ENCODE assay signal across 8 cellular contexts in the genomic region with DNA sequence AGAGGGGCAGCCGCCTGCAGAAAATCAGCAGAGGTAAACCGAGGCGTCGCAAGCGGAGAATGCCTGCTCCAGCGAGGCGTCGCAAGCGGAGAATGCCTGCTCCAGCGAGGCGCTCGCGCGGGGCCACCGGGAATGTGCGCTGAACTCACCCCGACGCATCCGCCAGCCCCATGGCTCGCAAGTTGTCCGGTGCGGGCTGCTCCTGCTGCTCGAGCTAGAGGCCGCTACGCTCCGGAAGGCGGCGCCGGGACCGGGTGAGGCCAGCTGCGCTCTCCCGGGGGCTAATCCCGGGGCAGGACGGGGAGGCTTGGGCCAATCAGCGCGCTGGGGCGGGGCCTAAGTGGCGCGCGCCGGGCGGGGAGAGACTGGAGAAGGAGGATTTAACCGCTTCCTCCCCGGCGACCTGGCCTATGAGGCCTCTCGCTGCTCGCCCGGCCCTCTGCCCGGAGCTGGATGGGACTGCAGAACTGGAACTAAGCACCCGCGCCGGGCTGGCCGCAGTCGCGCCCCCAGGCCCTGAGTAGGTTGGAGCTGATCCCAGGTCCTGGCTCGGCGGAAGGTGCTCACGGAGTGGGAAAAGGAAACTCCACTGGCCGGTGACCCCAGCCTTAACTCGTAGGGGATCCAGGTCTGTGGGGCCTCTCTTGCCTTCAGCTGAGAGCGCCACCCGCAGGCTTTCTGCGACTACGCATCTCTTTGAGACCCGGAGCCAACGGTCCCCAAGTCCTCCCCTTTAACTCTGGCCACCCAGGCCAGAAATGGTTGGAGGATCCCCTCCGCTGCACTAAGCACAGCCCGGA. TPM values are rescaled to one million over a fixed set of nuclear protein-coding genes. Genes with fewer than 3 reads are reported as not detected.
DNase-seq lines count a peak whose midpoint lies in the region; ATAC-seq and TF ChIP-seq lines count a peak whose summit lies in the region.

A gene with protein sequence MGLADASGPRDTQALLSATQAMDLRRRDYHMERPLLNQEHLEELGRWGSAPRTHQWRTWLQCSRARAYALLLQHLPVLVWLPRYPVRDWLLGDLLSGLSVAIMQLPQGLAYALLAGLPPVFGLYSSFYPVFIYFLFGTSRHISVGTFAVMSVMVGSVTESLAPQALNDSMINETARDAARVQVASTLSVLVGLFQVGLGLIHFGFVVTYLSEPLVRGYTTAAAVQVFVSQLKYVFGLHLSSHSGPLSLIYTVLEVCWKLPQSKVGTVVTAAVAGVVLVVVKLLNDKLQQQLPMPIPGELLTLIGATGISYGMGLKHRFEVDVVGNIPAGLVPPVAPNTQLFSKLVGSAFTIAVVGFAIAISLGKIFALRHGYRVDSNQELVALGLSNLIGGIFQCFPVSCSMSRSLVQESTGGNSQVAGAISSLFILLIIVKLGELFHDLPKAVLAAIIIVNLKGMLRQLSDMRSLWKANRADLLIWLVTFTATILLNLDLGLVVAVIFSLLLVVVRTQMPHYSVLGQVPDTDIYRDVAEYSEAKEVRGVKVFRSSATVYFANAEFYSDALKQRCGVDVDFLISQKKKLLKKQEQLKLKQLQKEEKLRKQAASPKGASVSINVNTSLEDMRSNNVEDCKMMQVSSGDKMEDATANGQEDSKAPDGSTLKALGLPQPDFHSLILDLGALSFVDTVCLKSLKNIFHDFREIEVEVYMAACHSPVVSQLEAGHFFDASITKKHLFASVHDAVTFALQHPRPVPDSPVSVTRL (minus strand): TSS at position 240 of the 800 bp plus-strand sequence. CDS start 68 bp downstream, at position 172.

- peak within 1 kb of the TSS; percentile 93 for H3K4me3 Mint-ChIP-seq in CD14-positive monocyte
- H3K4me3 Mint-ChIP-seq in dendritic cell treated with granulocyte-macrophage colony-stimulating factor and Interleukin-4, amounts not matched to agents 40 ng/mL and 50 ng/mL, for 4 days = peak within 1 kb of the TSS; percentile 88

- no peaks in the 10 kb centered on the region for H3K9me3 ChIP-seq in left lung

- TF ChIP-seq CTCF in CD14-positive monocyte (IDR thresholded peaks at IDR 0.05) (peak; percentile 75), left lung (IDR thresholded peaks at IDR 0.05) (peak in 1 of 2 donors; percentile 40)

- peaks cover 19 to 31% of the 10 kb centered on the region in 2 donors for H3K36me3 Mint-ChIP-seq in CD14-positive monocyte
- H3K36me3 Mint-ChIP-seq in dendritic cell treated with granulocyte-macrophage colony-stimulating factor and Interleukin-4, amounts not matched to agents 40 ng/mL and 50 ng/mL, for 4 days (ENCODE audit: low read depth) = peaks cover 39% of the 10 kb centered on the region

- H3K27ac Mint-ChIP-seq in CD14-positive monocyte = peak within 1 kb of the TSS; percentile 82 to 89 (median 84)
- peak within 1 kb of the TSS; percentile 86 for H3K27ac Mint-ChIP-seq in dendritic cell treated with granulocyte-macrophage colony-stimulating factor and Interleukin-4, amounts not matched to agents 40 ng/mL and 50 ng/mL, for 4 days

- H3K4me1 ChIP-seq in left lung = peaks cover 16 to 20% of the 10 kb centered on the region in 2 donors

- H3K4me3 ChIP-seq in left lung = peak within 1 kb of the TSS; percentile 99 to 100

- peaks cover 23% of the 10 kb centered on the region for H3K4me1 Mint-ChIP-seq in CD14-positive monocyte
- peaks cover 40% of the 10 kb centered on the region for H3K4me1 Mint-ChIP-seq in dendritic cell treated with granulocyte-macrophage colony-stimulating factor and Interleukin-4, amounts not matched to agents 40 ng/mL and 50 ng/mL, for 4 days (ENCODE audit: low read depth)

- peaks cover 0 to 31% of the 10 kb centered on the region in 2 donors for H3K36me3 ChIP-seq in left lung

- no peaks in the 10 kb centered on the region for H3K9me3 Mint-ChIP-seq in CD14-positive monocyte
- H3K9me3 Mint-ChIP-seq in dendritic cell treated with granulocyte-macrophage colony-stimulating factor and Interleukin-4, amounts not matched to agents 40 ng/mL and 50 ng/mL, for 4 days = no peaks in the 10 kb centered on the region

- DNase-seq in CD14-positive monocyte (ENCODE audit: low spot score) (peak; percentile 94), NCI-H748 (lab: John Stamatoyannopoulos, UW; ENCODE audit: unreplicated experiment) (peak; percentile 94), left lung (peak; percentile 97 to 100)
- peak; percentile 90 for DNase-seq in activated CD4-positive, alpha-beta T cell treated with anti-CD3 and anti-CD28 coated beads, Interleukin-2, amount 50 U/mL, for 1 hour
- peak; percentile 92 to 95 for DNase-seq in stimulated activated CD4-positive, alpha-beta T cell treated with anti-CD3 and anti-CD28 coated beads, Interleukin-2, amount 100 ng/mL, for 48 hours

- no peaks in the 10 kb centered on the region for H3K27me3 ChIP-seq in left lung

- intact Hi-C loops in CD14-positive monocyte (cut with micrococcal nuclease) = loop anchor here (2.0 to 10.0 kb wide), 2 partner anchors 71 to 171 kb away; a partner anchor contains a TSS
- intact Hi-C loops in dendritic cell treated with granulocyte-macrophage colony-stimulating factor and Interleukin-4, amounts not matched to agents 40 ng/mL and 50 ng/mL, for 4 days (cut with micrococcal nuclease) = loop anchor here (1.0 to 5.0 kb wide), 3 partner anchors 26 to 78 kb away; partner anchors contain the start of genes NCKIPSD, PFKFB4 and UQCRC1
- intact Hi-C loops in left lung (cut with DNase I) = no loop called here

- ATAC-seq in GM19372 (IDR thresholded peaks at IDR 0.05; ENCODE audit: low read depth, unreplicated experiment) (peak; percentile 88), HG03558 (IDR thresholded peaks at IDR 0.05; ENCODE audit: extremely low read depth, unreplicated experiment) (peak; percentile 63), left lung (peak; percentile 98)

- peak within 1 kb of the TSS; percentile 78 to 87 for H3K27ac ChIP-seq in left lung

- peaks cover 2 to 4% (median 2%) of the 10 kb centered on the region in 3 donors for H3K27me3 Mint-ChIP-seq in CD14-positive monocyte (ENCODE audit: low read depth in 3 of 3)
- peaks cover 3% of the 10 kb centered on the region for H3K27me3 Mint-ChIP-seq in dendritic cell treated with granulocyte-macrophage colony-stimulating factor and Interleukin-4, amounts not matched to agents 40 ng/mL and 50 ng/mL, for 4 days

RNA-seq across cellular contexts. Expression of the gene that starts here (rescaled TPM):
- 10 to 100 TPM; 16.3 to 20.4 TPM for polyA plus RNA-seq in CD14-positive monocyte
- 10 to 100 TPM; 32.0 to 34.9 TPM for total RNA-seq in left lung

Comparison
In these comparisons a context has a peak if more than half of its experiments do, and no peak if none do; other contexts are left out.
1. Peak in every context shown above with its lines: DNase-seq, ATAC-seq, H3K4me3 ChIP-seq and H3K27ac ChIP-seq.
2. intact Hi-C loops: an anchor here in CD14-positive monocyte (2.0 to 10.0 kb wide) and dendritic cell treated with granulocyte-macrophage colony-stimulating factor and Interleukin-4, amounts not matched to agents 40 ng/mL and 50 ng/mL, for 4 days (1.0 to 5.0 kb wide); none called in left lung.